Comparison of ENCODE assay signal across 10 cellular contexts in the genomic region with DNA sequence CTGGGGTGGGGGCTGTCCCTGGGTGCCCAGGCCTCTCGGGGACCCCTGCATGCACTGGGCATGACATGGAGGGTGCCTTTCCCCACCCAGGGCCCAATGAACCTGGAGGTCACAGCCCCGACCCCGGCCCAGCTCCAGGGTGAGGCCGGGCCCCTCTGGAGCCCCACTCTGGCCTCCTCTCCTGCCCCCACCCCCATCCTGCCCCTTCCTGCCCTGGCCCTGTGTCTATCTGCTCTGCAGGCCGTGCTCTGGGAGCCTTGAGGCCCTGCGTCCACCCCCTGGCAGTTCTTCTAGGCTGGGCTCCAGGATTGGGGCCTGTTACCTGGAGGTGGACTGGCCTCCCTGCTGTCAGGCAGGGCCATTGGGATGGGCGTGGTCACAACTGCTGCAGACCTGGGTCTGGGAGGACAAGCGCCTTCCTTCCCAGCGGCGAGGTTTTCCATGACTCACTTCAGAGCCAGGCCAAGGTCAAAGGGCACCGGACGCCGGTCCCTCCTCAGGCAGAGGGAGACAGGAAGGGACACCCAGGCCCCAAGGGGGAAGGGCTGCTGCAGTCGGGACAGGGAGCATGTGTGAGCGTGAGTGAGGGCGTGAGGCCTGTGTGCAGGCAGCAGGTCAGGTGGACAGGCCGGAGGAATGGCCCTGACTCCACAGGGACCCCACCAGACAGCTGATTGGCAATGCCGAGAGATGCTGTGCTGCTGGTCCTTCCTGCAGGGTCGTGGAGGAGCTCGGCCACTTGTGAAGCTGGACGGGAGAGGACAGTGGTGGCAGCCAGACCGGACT. TPM values are rescaled to one million over a fixed set of nuclear protein-coding genes. Genes with fewer than 3 reads are reported as not detected.
DNase-seq lines count a peak whose midpoint lies in the region; ATAC-seq, FAIRE-seq and TF ChIP-seq lines count a peak whose summit lies in the region.
"Had no signal": no experiment of that assay in that cellular context is flagged by ENCODE, and none has a peak within 500 bp of the region (broad histone marks: within the 10 kb centered on the region; RNA-seq: fewer than 3 reads in every experiment).

No MANE protein-coding gene starts in this region.

- TF ChIP-seq POLR2A in IMR-90 (IDR thresholded peaks at IDR 0.05; ENCODE audit: low read depth, low read length) (no peak), HepG2 (IDR thresholded peaks at IDR 0.05; ENCODE audit: insufficient read depth in 1 of 2, low read depth in 2 of 2, low read length in 2 of 2) (peak in 1 of 2 experiments; percentile 33; a peak in 1 of 4 replicates), spleen (IDR thresholded peaks at IDR 0.05) (no peak)

- peak overlapping the region; percentile 86 for H3K14ac ChIP-seq in IMR-90 (replicated peaks; ENCODE audit: low read depth, low read length)

- H3K9me3 ChIP-seq in IMR-90 (ENCODE audit: control insufficient read depth, insufficient read depth, low read length), result no peaks in the 10 kb centered on the region
- no peaks in the 10 kb centered on the region for H3K9me3 ChIP-seq in HepG2 (ENCODE audit: low read length)
- H3K9me3 ChIP-seq in spleen, result no peaks in the 10 kb centered on the region

- H4K5ac ChIP-seq in IMR-90 (ENCODE audit: low read depth, low read length), result peak overlapping the region; percentile 97

- H3K56ac ChIP-seq in IMR-90 (ENCODE audit: extremely low read depth, insufficient read depth, low read length), result peak overlapping the region; percentile 20; the same call in 1 of the 2 replicates

- H3K9ac ChIP-seq in IMR-90 (ENCODE audit: low read depth, low read length), result no peak overlapping the region
- H3K9ac ChIP-seq in HepG2 (ENCODE audit: insufficient read depth, low read depth, low read length), result peak overlapping the region; percentile 24

- H4K8ac ChIP-seq in IMR-90 (ENCODE audit: low read depth in 2 of 2, low read length in 2 of 2), result peak overlapping the region; percentile 84 to 90

- CTCF ChIA-PET in IMR-90 (lab: Yijun Ruan, JAX), result interaction anchor here (0.7 kb wide), 1 partner anchor 1017 kb away, joined by 3 read pairs; no protein-coding TSS in a partner anchor
- CTCF ChIA-PET in HepG2 (lab: Yijun Ruan, JAX; ENCODE audit: low intra/inter-chr PET ratio, low total read pairs), result no interaction called here

- dilution Hi-C loops in IMR-90 (cut with HindIII; ENCODE audit: low sequenced_read_pairs, unreplicated experiment), result no loop called here

- TF ChIP-seq CTCF in IMR-90 (conservative IDR thresholded peaks at IDR 0.05; ENCODE audit: low read depth, low read length) (no peak), coronary artery (IDR thresholded peaks at IDR 0.05) (no peak), HepG2 (CRISPR knock-in tag; IDR thresholded peaks at IDR 0.05) (peak; percentile 35; the same call in 1 of the 2 replicates), spleen (IDR thresholded peaks at IDR 0.05 in 8 of 11, conservative IDR thresholded peaks at IDR 0.05 in 3 of 11) (no peak)

- BruUV-seq in IMR-90 (replicated peaks; lab: Mats Ljungman, UMichigan), result no TSS peak
- BruUV-seq in HepG2 (replicated peaks; lab: Mats Ljungman, UMichigan), result no TSS peak

- intact Hi-C loops in IMR-90 (cut with micrococcal nuclease), result no loop called here
- intact Hi-C loops in HepG2 (cut with micrococcal nuclease; ENCODE audit: unreplicated experiment), result no loop called here
- intact Hi-C loops in spleen (cut with DNase I; ENCODE audit: low total_unique reads), result no loop called here

- peak overlapping the region; percentile 97 for H3K27ac ChIP-seq in IMR-90 (ENCODE audit: insufficient read depth, low read length)
- peak overlapping the region; percentile 92 to 99 for H3K27ac ChIP-seq in coronary artery
- H3K27ac ChIP-seq in HepG2 (ENCODE audit: extremely low read length, insufficient read depth, low read length), result peak overlapping the region; percentile 49
- H3K27ac ChIP-seq in spleen, result peak overlapping the region in 7 of 8 donors; percentile 38 to 78 (median 68)

- DNase-seq in IMR-90 (peak; percentile 54), coronary artery (ENCODE audit: low spot score) (peak; percentile 97), HepG2 (ENCODE audit: low spot score) (peak; percentile 94), spleen (peak; percentile 84), NCI-H2029 (lab: John Stamatoyannopoulos, UW) (no peak)
- no peak for DNase-seq in activated effector memory CD4-positive, alpha-beta T cell treated with anti-CD3 and anti-CD28 coated beads, Interleukin-2, amount 50 U/mL, for 16 hours
- DNase-seq: natural killer cell; stimulated activated naive CD4-positive, alpha-beta T cell treated with Interleukin-2 at 50 U/mL for 16 hours had no signal

- H3K4me1 ChIP-seq in IMR-90 (ENCODE audit: control insufficient read depth, insufficient read depth, low read length) (peaks cover 41% of the 10 kb centered on the region), HepG2 (ENCODE audit: insufficient read depth, low read length) (peaks cover 64% of the 10 kb centered on the region), spleen (peaks cover 15 to 62% (median 36%) of the 10 kb centered on the region in 6 donors)

- ATAC-seq in IMR-90 (ENCODE audit: low read depth) (peak; percentile 12), HepG2 (peak; percentile 83), GM19328 (IDR thresholded peaks at IDR 0.05; ENCODE audit: unreplicated experiment) (no peak), HG03354 (IDR thresholded peaks at IDR 0.05; ENCODE audit: poor library complexity, severe bottlenecking, unreplicated experiment) (no peak)
- ATAC-seq: natural killer cell had no signal

- H4K20me1 ChIP-seq in IMR-90 (ENCODE audit: insufficient read depth, low read length) (no peaks in the 10 kb centered on the region; the same call in 1 of the 2 replicates), HepG2 (ENCODE audit: insufficient read depth, low read length) (no peaks in the 10 kb centered on the region)

- in situ Hi-C loops in IMR-90 (cut with MboI; ENCODE audit: low sequenced_read_pairs), result no loop called here
- in situ Hi-C loops in HepG2 (cut with HindIII; ENCODE audit: extremely low pct_ligation_motif_present, low pct_unique_long_range_greater_than_20kb), result no loop called here

- H3K27me3 ChIP-seq in IMR-90 (ENCODE audit: control insufficient read depth, insufficient read depth, low read length), result no peaks in the 10 kb centered on the region
- H3K27me3 ChIP-seq in HepG2 (ENCODE audit: control insufficient read depth in 1 of 2, insufficient read depth in 2 of 2, low read length in 2 of 2), result no peaks in the 10 kb centered on the region
- peaks cover 0 to 58% (median 0%) of the 10 kb centered on the region in 7 donors for H3K27me3 ChIP-seq in spleen (replicated peaks in 1 of 7)

- H3K23ac ChIP-seq in IMR-90 (ENCODE audit: low read depth, low read length), result peak overlapping the region; percentile 50; the same call in 1 of the 2 replicates

- TF ChIP-seq RAD21 in IMR-90 (IDR thresholded peaks at IDR 0.05; ENCODE audit: low read length) (no peak), HepG2 (CRISPR knock-in tag; IDR thresholded peaks at IDR 0.05) (0 out of 2 replicates have a peak, but pooled peaks have one; percentile 7)

- H2BK20ac ChIP-seq in IMR-90 (ENCODE audit: low read depth, low read length), result peak overlapping the region; percentile 97

- H3K79me2 ChIP-seq in HepG2 (ENCODE audit: insufficient read depth, low read length), result no peaks in the 10 kb centered on the region

- POLR2A ChIA-PET in IMR-90 (lab: Charles Lee; ENCODE audit: unreplicated experiment), result no interaction called here
- POLR2A ChIA-PET in HepG2 (lab: Yijun Ruan, JAX), result interaction anchor here (1.7 to 5.9 kb wide), 3 partner anchors 10 to 91 kb away, joined by 5 to 37 read pairs (median 36); no protein-coding TSS in a partner anchor

- H2AFZ ChIP-seq in IMR-90 (replicated peaks; ENCODE audit: low read length, poor library complexity), result peak overlapping the region; percentile 84
- no peak overlapping the region for H2AFZ ChIP-seq in HepG2 (ENCODE audit: low read length)

- peaks cover 22% of the 10 kb centered on the region for H3K9me1 ChIP-seq in IMR-90 (ENCODE audit: insufficient read depth, low read length)

- H2BK5ac ChIP-seq in IMR-90 (ENCODE audit: low read depth, low read length, poor library complexity, severe bottlenecking), result peak overlapping the region; percentile 96

- H2AK5ac ChIP-seq in IMR-90 (ENCODE audit: low read depth, low read length), result peak overlapping the region; percentile 99

- peaks cover 0 to 10% of the 10 kb centered on the region in 2 experiments; a peak in 2 of 4 replicates for H3K79me1 ChIP-seq in IMR-90 (ENCODE audit: low read depth in 1 of 2, low read length in 2 of 2)

- peak overlapping the region; percentile 97; the same call in 2 of the 3 replicates for H2BK15ac ChIP-seq in IMR-90 (ENCODE audit: low read depth, low read length)

- H2AK9ac ChIP-seq in IMR-90 (replicated peaks; ENCODE audit: low read depth, low read length, poor library complexity), result peak overlapping the region; percentile 99

- H3K4ac ChIP-seq in IMR-90 (ENCODE audit: low read depth, low read length), result peak overlapping the region; percentile 99

- peak overlapping the region; percentile 94; the same call in 1 of the 2 replicates for H3K18ac ChIP-seq in IMR-90 (ENCODE audit: low read depth, low read length)

- H3K4me3 ChIP-seq in IMR-90 (ENCODE audit: insufficient read depth, low read depth, low read length) (no peak overlapping the region), coronary artery (no peak overlapping the region), HepG2 (replicated peaks in 1 of 3; ENCODE audit: insufficient read depth in 1 of 3, low read depth in 2 of 3, low read length in 3 of 3) (peak overlapping the region in 2 of 3 experiments; percentile 31 to 45; a peak in 2 of 6 replicates), spleen (no peak overlapping the region)

- H4K91ac ChIP-seq in IMR-90 (ENCODE audit: insufficient read depth, low read depth, low read length), result peak overlapping the region; percentile 98

- WGBS in IMR-90 (ENCODE audit: extremely low coverage in 2 of 2, insufficient read length in 1 of 2), 2 experiments, result 95% methylated on average over 11 of the region's 22 CpGs; no CpG with 5 or more reads in 1 of the 2 experiments
- WGBS in HepG2 (ENCODE audit: low lambda C conversion rate), result 36% methylated on average over 5 of the region's 22 CpGs
- 58 to 75% (median 66%) methylated on average over 16 to 22 of the region's 22 CpGs for WGBS in spleen, 5 donors

- peak; percentile 93 for FAIRE-seq in HepG2 (lab: Jason Lieb, UNC)

- H3K36me3 ChIP-seq in IMR-90 (ENCODE audit: control insufficient read depth, insufficient read depth, low read length) (no peaks in the 10 kb centered on the region), HepG2 (replicated peaks in 1 of 2; ENCODE audit: control insufficient read depth in 1 of 2, insufficient read depth in 2 of 2, low read length in 2 of 2) (no peaks in the 10 kb centered on the region), spleen (no peaks in the 10 kb centered on the region)

- TF ChIP-seq EP300 in HepG2 (IDR thresholded peaks at IDR 0.05; ENCODE audit: low read depth in 2 of 2, low read length in 2 of 2), result no peak
- TF ChIP-seq EP300 in HepG2 (CRISPR knock-in tag; IDR thresholded peaks at IDR 0.05; ENCODE audit: borderline replicate concordance), result peak; percentile 55; the same call in 1 of the 2 replicates

- peak overlapping the region; percentile 99 for H2BK120ac ChIP-seq in IMR-90 (ENCODE audit: low read depth, low read length)

- H3K4me2 ChIP-seq in IMR-90 (ENCODE audit: low read depth, low read length), result no peak overlapping the region
- H3K4me2 ChIP-seq in HepG2 (ENCODE audit: low read depth, low read length), result peak overlapping the region; percentile 66

RNA-seq across cellular contexts. Expression of a gene that starts 31.1 kb away (rescaled TPM):
- total RNA-seq in IMR-90 (2012; rRNA removed), result 18.8 and 23.9 TPM in 2 replicates
- polyA plus RNA-seq in IMR-90 (2012; rRNA removed), result 58.5 and 59.3 TPM in 2 replicates
- polyA plus RNA-seq in IMR-90 (2012; cell fraction: cytosol; rRNA removed), result 46.5 and 53.6 TPM in 2 replicates
- 236 and 251 TPM in 2 replicates for polyA plus RNA-seq in IMR-90 (2012; cell fraction: nucleus; rRNA removed; ENCODE audit: low replicate concordance)
- total RNA-seq in HepG2 (2016; rRNA removed; fragmentation: Illumina TruSeq; extraction: Trizol), result 9.8 and 24.0 TPM in 2 replicates
- total RNA-seq in HepG2 (2016; cell fraction: cytosol; rRNA removed; fragmentation: Illumina TruSeq; extraction: Trizol; ENCODE audit: low read depth), result 2.9 and 4.1 TPM in 2 replicates
- total RNA-seq in HepG2 (2016; cell fraction: insoluble cytoplasmic fraction; rRNA removed; fragmentation: Illumina TruSeq; extraction: Trizol), result 8.5 and 20.1 TPM in 2 replicates
- 7.7 and 7.9 TPM in 2 replicates for total RNA-seq in HepG2 (2016; cell fraction: membrane; rRNA removed; fragmentation: Illumina TruSeq; extraction: Trizol)
- 29.0 and 30.4 TPM in 2 replicates for total RNA-seq in HepG2 (2016; cell fraction: nucleus; rRNA removed; fragmentation: Illumina TruSeq; extraction: Trizol)
- 21.7 and 22.8 TPM in 2 replicates for polyA plus RNA-seq in HepG2 (2011; rRNA removed)
- 14.9 and 16.0 TPM in 2 replicates for polyA plus RNA-seq in HepG2 (2011; cell fraction: cytosol; rRNA removed)
- 67.0 and 84.3 TPM in 2 replicates for polyA plus RNA-seq in HepG2 (2011; cell fraction: nucleus; rRNA removed)
- 25.3 and 34.5 TPM in 2 replicates for polyA plus RNA-seq in HepG2 (2012)
- polyA plus RNA-seq in HepG2 (2016; cell fraction: cytosol; fragmentation: Illumina TruSeq; extraction: Trizol; ENCODE audit: low read depth), result 3.3 and 3.7 TPM in 2 replicates
- polyA plus RNA-seq in HepG2 (2016; cell fraction: insoluble cytoplasmic fraction; fragmentation: Illumina TruSeq; extraction: Trizol; ENCODE audit: low read depth), result 7.8 and 10.0 TPM in 2 replicates
- 6.3 and 6.9 TPM in 2 replicates for polyA plus RNA-seq in HepG2 (2016; cell fraction: membrane; fragmentation: Illumina TruSeq; extraction: Trizol; ENCODE audit: low read depth)
- polyA plus RNA-seq in HepG2 (2016; cell fraction: nucleus; fragmentation: Illumina TruSeq; extraction: Trizol; ENCODE audit: insufficient read depth, low read depth), result 66.5 TPM in 2 replicates
- 10.4 and 14.1 TPM in 2 replicates for polyA minus RNA-seq in HepG2 (2011; rRNA and poly(A)+ RNA removed; ENCODE audit: low replicate concordance)
- 8.6 and 9.1 TPM in 2 replicates for polyA minus RNA-seq in HepG2 (2011; cell fraction: cytosol; rRNA and poly(A)+ RNA removed)
- 22.9 and 23.1 TPM in 2 replicates for polyA minus RNA-seq in HepG2 (2011; cell fraction: nucleus; rRNA and poly(A)+ RNA removed)
- total RNA-seq in spleen, result 10 to 100 TPM; 24.1 to 37.0 (median 28.8) TPM
- 10 to 100 TPM; 10.5 to 23.2 (median 19.3) TPM for polyA plus RNA-seq in spleen

Comparison
In these comparisons a context has a peak if more than half of its experiments do, and no peak if none do; other contexts are left out.
1. ATAC-seq: peak in IMR-90 (single experiment) and HepG2 (single experiment); none in GM19328 (single experiment) and HG03354 (single experiment).
2. DNase-seq: peak in IMR-90 (single experiment), coronary artery (single experiment), HepG2 (single experiment) and spleen (single experiment); none in NCI-H2029 (single experiment) and activated effector memory CD4-positive, alpha-beta T cell treated with anti-CD3 and anti-CD28 coated beads, Interleukin-2, amount 50 U/mL, for 16 hours (single experiment).
3. H3K4me3 ChIP-seq: peak in HepG2 (2 of 3); none in IMR-90 (single experiment), coronary artery (single experiment) and spleen (0 of 8).
4. Peak in every context shown above with its lines, with median percentiles within 50 percentile points of each other: H3K27ac ChIP-seq.